2 cellular contexts compared by ENCODE assay signal in the genomic region with DNA sequence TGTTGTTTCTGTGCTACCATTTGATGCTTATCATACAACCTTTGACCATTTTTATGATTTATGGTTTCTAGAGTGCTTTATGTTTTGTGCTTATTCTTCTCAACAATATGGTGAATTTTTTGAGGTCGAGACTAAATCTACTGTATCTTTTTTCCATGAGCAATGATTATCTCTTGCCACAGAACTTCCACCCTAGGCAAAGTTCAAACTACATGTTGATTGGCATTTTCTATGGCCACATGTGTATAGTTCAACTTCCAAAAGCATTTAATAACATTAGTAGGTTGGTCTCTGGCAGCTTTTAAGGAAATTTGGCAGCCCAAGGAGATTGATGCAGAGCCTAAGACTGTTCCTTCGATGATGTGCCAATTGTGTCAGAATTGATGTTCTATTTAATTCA.
A peak's percentile ranks its signal among the peaks of the same experiment; 100 is the strongest.
TF ChIP-seq lines count a peak whose summit lies in the region.

No MANE protein-coding gene starts in this region.

TF ChIP-seq in liver, 16 proteins besides CTCF, POLR2A, EP300 and RAD21 (continued from another document):
- TF ChIP-seq, protein P1, sequence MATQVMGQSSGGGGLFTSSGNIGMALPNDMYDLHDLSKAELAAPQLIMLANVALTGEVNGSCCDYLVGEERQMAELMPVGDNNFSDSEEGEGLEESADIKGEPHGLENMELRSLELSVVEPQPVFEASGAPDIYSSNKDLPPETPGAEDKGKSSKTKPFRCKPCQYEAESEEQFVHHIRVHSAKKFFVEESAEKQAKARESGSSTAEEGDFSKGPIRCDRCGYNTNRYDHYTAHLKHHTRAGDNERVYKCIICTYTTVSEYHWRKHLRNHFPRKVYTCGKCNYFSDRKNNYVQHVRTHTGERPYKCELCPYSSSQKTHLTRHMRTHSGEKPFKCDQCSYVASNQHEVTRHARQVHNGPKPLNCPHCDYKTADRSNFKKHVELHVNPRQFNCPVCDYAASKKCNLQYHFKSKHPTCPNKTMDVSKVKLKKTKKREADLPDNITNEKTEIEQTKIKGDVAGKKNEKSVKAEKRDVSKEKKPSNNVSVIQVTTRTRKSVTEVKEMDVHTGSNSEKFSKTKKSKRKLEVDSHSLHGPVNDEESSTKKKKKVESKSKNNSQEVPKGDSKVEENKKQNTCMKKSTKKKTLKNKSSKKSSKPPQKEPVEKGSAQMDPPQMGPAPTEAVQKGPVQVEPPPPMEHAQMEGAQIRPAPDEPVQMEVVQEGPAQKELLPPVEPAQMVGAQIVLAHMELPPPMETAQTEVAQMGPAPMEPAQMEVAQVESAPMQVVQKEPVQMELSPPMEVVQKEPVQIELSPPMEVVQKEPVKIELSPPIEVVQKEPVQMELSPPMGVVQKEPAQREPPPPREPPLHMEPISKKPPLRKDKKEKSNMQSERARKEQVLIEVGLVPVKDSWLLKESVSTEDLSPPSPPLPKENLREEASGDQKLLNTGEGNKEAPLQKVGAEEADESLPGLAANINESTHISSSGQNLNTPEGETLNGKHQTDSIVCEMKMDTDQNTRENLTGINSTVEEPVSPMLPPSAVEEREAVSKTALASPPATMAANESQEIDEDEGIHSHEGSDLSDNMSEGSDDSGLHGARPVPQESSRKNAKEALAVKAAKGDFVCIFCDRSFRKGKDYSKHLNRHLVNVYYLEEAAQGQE (IDR thresholded peaks at IDR 0.05) = no peak
- TF ChIP-seq NR2F2 (IDR thresholded peaks at IDR 0.05) = no peak
- TF ChIP-seq FOXA1 (IDR thresholded peaks at IDR 0.05) = no peak
- TF ChIP-seq, protein P2, sequence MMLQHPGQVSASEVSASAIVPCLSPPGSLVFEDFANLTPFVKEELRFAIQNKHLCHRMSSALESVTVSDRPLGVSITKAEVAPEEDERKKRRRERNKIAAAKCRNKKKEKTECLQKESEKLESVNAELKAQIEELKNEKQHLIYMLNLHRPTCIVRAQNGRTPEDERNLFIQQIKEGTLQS (IDR thresholded peaks at IDR 0.05) = peak; percentile 23
- TF ChIP-seq EGR1 (IDR thresholded peaks at IDR 0.05; ENCODE audit: low read depth in 2 of 2) = no peak
- TF ChIP-seq SP1 (IDR thresholded peaks at IDR 0.05) = peak; percentile 16
- no peak for TF ChIP-seq YY1 (IDR thresholded peaks at IDR 0.05)
- no peak for TF ChIP-seq FOXA2 (IDR thresholded peaks at IDR 0.05)
- peak in 1 of 2 donors; percentile 15 for TF ChIP-seq RXRA (IDR thresholded peaks at IDR 0.05)
- no peak for TF ChIP-seq GABPA (IDR thresholded peaks at IDR 0.05 in 1 of 2, conservative IDR thresholded peaks at IDR 0.05 in 1 of 2)
TF ChIP-seq in liver: peak in this region for 4.

TF ChIP-seq in HepG2, 621 proteins besides CTCF, POLR2A, EP300 and RAD21 (continued from another document):
- TF ChIP-seq ZNF124 (CRISPR knock-in tag; IDR thresholded peaks at IDR 0.05) (no peak), GATAD2A (CRISPR knock-in tag; IDR thresholded peaks at IDR 0.05) (no peak), ZNF263 (CRISPR knock-in tag; IDR thresholded peaks at IDR 0.05) (no peak), PHF8 (CRISPR knock-in tag; IDR thresholded peaks at IDR 0.05) (no peak), ARNTL (CRISPR knock-in tag; IDR thresholded peaks at IDR 0.05) (no peak)
